Comparison of ENCODE assay signal across 8 cellular contexts in genomic region chr5:77972545-77973252, GRCh38.
DNase-seq lines count a peak whose midpoint lies in the region; ATAC-seq and TF ChIP-seq lines count a peak whose summit lies in the region.

No MANE protein-coding gene starts in this region.

- ATAC-seq in HG02943 (IDR thresholded peaks at IDR 0.05; ENCODE audit: low read depth, unreplicated experiment) = peak; percentile 57

- WGBS in hepatocyte (ENCODE audit: low lambda C conversion rate, missing lambda C conversion rate) = 2% methylated on average over 52 of the region's 54 CpGs

- no peaks in the 10 kb centered on the region for H3K4me1 Mint-ChIP-seq in activated T-helper 1 cell treated with anti-CD3 and anti-CD28 coated beads, Interleukin-12 subunit alpha, Interleukin-12 subunit beta, Interleukin-2, Interleukin-4 antibody, amounts not matched to agents 30 ng/mL and 10 ng/mL and 1 ng/mL, durations not matched to agents 14 hours and 24 hours and 36 hours (ENCODE audit: low read depth)

- intact Hi-C loops in activated T-helper 1 cell treated with anti-CD3 and anti-CD28 coated beads, Interleukin-12 subunit alpha, Interleukin-12 subunit beta, Interleukin-2, Interleukin-4 antibody, amounts not matched to agents 30 ng/mL and 10 ng/mL and 1 ng/mL, durations not matched to agents 14 hours and 24 hours and 36 hours (cut with micrococcal nuclease) = loop anchor here (2.0 to 10.0 kb wide), 3 partner anchors 128 to 1888 kb away; partner anchors contain the start of gene SV2C

- H3K79me2 ChIP-seq in hepatocyte = no peaks in the 10 kb centered on the region

- no peak overlapping the region for H3K27ac ChIP-seq in hepatocyte

- no peak overlapping the region for H3K27ac Mint-ChIP-seq in activated T-helper 1 cell treated with anti-CD3 and anti-CD28 coated beads, Interleukin-12 subunit alpha, Interleukin-12 subunit beta, Interleukin-2, Interleukin-4 antibody, amounts not matched to agents 30 ng/mL and 10 ng/mL and 1 ng/mL, durations not matched to agents 14 hours and 24 hours and 36 hours

- H2AFZ ChIP-seq in hepatocyte = peak overlapping the region; percentile 73

- H3K9me3 ChIP-seq in hepatocyte (ENCODE audit: low read depth) = no peaks in the 10 kb centered on the region

- peak overlapping the region; percentile 51 for H3K4me3 ChIP-seq in GM12875 (ENCODE audit: low read depth, low read length)
- peak overlapping the region; percentile 48 for H3K4me3 ChIP-seq in hepatocyte

- no peaks in the 10 kb centered on the region for H3K36me3 Mint-ChIP-seq in activated T-helper 1 cell treated with anti-CD3 and anti-CD28 coated beads, Interleukin-12 subunit alpha, Interleukin-12 subunit beta, Interleukin-2, Interleukin-4 antibody, amounts not matched to agents 30 ng/mL and 10 ng/mL and 1 ng/mL, durations not matched to agents 14 hours and 24 hours and 36 hours (ENCODE audit: low read depth)

- H3K4me3 Mint-ChIP-seq in activated T-helper 1 cell treated with anti-CD3 and anti-CD28 coated beads, Interleukin-12 subunit alpha, Interleukin-12 subunit beta, Interleukin-2, Interleukin-4 antibody, amounts not matched to agents 30 ng/mL and 10 ng/mL and 1 ng/mL, durations not matched to agents 14 hours and 24 hours and 36 hours = peak overlapping the region; percentile 45

- no peaks in the 10 kb centered on the region for H3K9me3 Mint-ChIP-seq in activated T-helper 1 cell treated with anti-CD3 and anti-CD28 coated beads, Interleukin-12 subunit alpha, Interleukin-12 subunit beta, Interleukin-2, Interleukin-4 antibody, amounts not matched to agents 30 ng/mL and 10 ng/mL and 1 ng/mL, durations not matched to agents 14 hours and 24 hours and 36 hours

- peak overlapping the region; percentile 94 for H3K4me2 ChIP-seq in hepatocyte

- H3K27me3 ChIP-seq in hepatocyte = peaks cover 71% of the 10 kb centered on the region

- TF ChIP-seq CTCF in GM12875 (IDR thresholded peaks at IDR 0.05; ENCODE audit: borderline replicate concordance, insufficient read depth, low read depth, low read length) (peak; percentile 70), hepatocyte (IDR thresholded peaks at IDR 0.05; ENCODE audit: poor library complexity) (peak; percentile 20)

- H4K20me1 ChIP-seq in hepatocyte (ENCODE audit: insufficient read depth, poor library complexity, severe bottlenecking) = no peaks in the 10 kb centered on the region

- no peak for DNase-seq in activated T-helper 1 cell treated with anti-CD3 and anti-CD28 coated beads, Interleukin-12 subunit alpha, Interleukin-12 subunit beta, Interleukin-2, Interleukin-4 antibody, amounts not matched to agents 30 ng/mL and 10 ng/mL and 1 ng/mL, durations not matched to agents 14 hours and 24 hours and 36 hours (ENCODE audit: low spot score)
- DNase-seq in hepatocyte (ENCODE audit: low spot score) (peak; percentile 21), UCSD-AML1 (lab: John Stamatoyannopoulos, UW; ENCODE audit: unreplicated experiment) (no peak), NCI-H2081 (lab: John Stamatoyannopoulos, UW) (no peak), COR-L47 (lab: John Stamatoyannopoulos, UW) (no peak)
- peak; percentile 21 for DNase-seq in stimulated activated CD4-positive, alpha-beta T cell treated with anti-CD3 and anti-CD28 coated beads, Interleukin-4, amount 100 ng/mL, for 1 hour

- H3K9me2 ChIP-seq in hepatocyte (replicated peaks; ENCODE audit: insufficient read depth) = no peaks in the 10 kb centered on the region

- peaks cover 62% of the 10 kb centered on the region for H3K27me3 Mint-ChIP-seq in activated T-helper 1 cell treated with anti-CD3 and anti-CD28 coated beads, Interleukin-12 subunit alpha, Interleukin-12 subunit beta, Interleukin-2, Interleukin-4 antibody, amounts not matched to agents 30 ng/mL and 10 ng/mL and 1 ng/mL, durations not matched to agents 14 hours and 24 hours and 36 hours (ENCODE audit: insufficient read depth)

- no peaks in the 10 kb centered on the region for H3K36me3 ChIP-seq in hepatocyte (replicated peaks; ENCODE audit: insufficient read depth, low read depth)

- peaks cover 13% of the 10 kb centered on the region for H3K4me1 ChIP-seq in hepatocyte (ENCODE audit: insufficient read depth)

Comparison
In these comparisons a context has a peak if more than half of its experiments do, and no peak if none do; other contexts are left out.
1. DNase-seq: peak in hepatocyte (single experiment) and stimulated activated CD4-positive, alpha-beta T cell treated with anti-CD3 and anti-CD28 coated beads, Interleukin-4, amount 100 ng/mL, for 1 hour (single experiment); none in activated T-helper 1 cell treated with anti-CD3 and anti-CD28 coated beads, Interleukin-12 subunit alpha, Interleukin-12 subunit beta, Interleukin-2, Interleukin-4 antibody, amounts not matched to agents 30 ng/mL and 10 ng/mL and 1 ng/mL, durations not matched to agents 14 hours and 24 hours and 36 hours (single experiment), UCSD-AML1 (single experiment), NCI-H2081 (0 of 2) and COR-L47 (single experiment).